In the genomic region with DNA sequence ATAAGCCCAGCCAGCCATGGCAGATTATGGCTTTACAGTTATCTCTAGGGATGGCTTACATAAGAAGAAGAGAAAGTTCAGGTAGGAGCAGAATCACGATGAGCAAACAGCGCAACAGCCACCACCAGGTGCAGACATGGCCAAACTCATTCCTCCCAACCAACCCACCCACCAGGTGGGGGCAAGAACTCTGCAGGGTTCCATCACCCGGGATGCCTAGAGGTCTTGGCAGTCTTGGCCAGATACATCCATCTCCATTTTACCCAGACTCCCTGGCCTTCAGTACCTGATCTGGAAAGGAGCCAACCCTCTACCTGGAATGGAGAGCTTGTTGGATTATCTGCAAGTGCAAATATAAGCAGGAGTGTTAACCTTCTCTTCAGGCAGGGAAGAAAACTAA, we compare ENCODE assay signal across 29 cellular contexts. TPM values are rescaled to one million over a fixed set of nuclear protein-coding genes. Genes with fewer than 3 reads are reported as not detected.
"Had no signal": no experiment of that assay in that cellular context is flagged by ENCODE, and none has a peak within 500 bp of the region (broad histone marks: within the 10 kb centered on the region; RNA-seq: fewer than 3 reads in every experiment).

No MANE protein-coding gene starts in this region.

- DNase-seq: colonic mucosa; cortex of kidney; effector CD8-positive, alpha-beta T cell; effector memory CD8-positive, alpha-beta T cell; endodermal cell; erythroblast; esophagus squamous epithelium; foreskin fibroblast; foreskin melanocyte; heart left ventricle; hypothalamus; left cardiac atrium; left lung; left ventricle myocardium superior; lower lobe of right lung; mesenchymal stem cell; midbrain; naive thymus-derived CD4-positive, alpha-beta T cell had no signal

- ATAC-seq: effector memory CD8-positive, alpha-beta T cell; esophagus mucosa; gastroesophageal sphincter; heart left ventricle; left cardiac atrium; left ventricle myocardium superior; naive thymus-derived CD4-positive, alpha-beta T cell had no signal

- FAIRE-seq: endometrium, islet of Langerhans, keratinocyte had no signal

- H3K27me3 ChIP-seq: colonic mucosa, esophagus squamous epithelium, gastroesophageal sphincter, hepatocyte had no signal

- H3K27ac ChIP-seq: colonic mucosa, epithelial cell of prostate, hepatocyte, left lung, lower lobe of right lung had no signal

- H3K4me3 ChIP-seq: colonic mucosa, esophagus squamous epithelium, gastroesophageal sphincter, heart left ventricle, hepatocyte, left lung, lower lobe of right lung had no signal

- H3K36me3 ChIP-seq: colonic mucosa, gastroesophageal sphincter, left lung, lower lobe of right lung had no signal

- H3K9me3 ChIP-seq: colonic mucosa, esophagus squamous epithelium, gastroesophageal sphincter, heart left ventricle, left lung, lower lobe of right lung had no signal

- H3K4me1 ChIP-seq: colonic mucosa, left lung, lower lobe of right lung had no signal

RNA-seq across cellular contexts. Expression of a gene that starts 9.5 kb away (rescaled TPM):
- total RNA-seq: colonic mucosa; dermis microvascular lymphatic vessel endothelial cell; endodermal cell; esophagus mucosa; esophagus squamous epithelium; heart left ventricle; hepatocyte; kidney epithelial cell; left cardiac atrium; left lung; left ventricle myocardium superior; lower lobe of right lung; lung microvascular endothelial cell; mucosa of gallbladder; naive thymus-derived CD4-positive, alpha-beta T cell had no signal
